ENCODE assay signal across 8 cellular contexts in the genomic region with DNA sequence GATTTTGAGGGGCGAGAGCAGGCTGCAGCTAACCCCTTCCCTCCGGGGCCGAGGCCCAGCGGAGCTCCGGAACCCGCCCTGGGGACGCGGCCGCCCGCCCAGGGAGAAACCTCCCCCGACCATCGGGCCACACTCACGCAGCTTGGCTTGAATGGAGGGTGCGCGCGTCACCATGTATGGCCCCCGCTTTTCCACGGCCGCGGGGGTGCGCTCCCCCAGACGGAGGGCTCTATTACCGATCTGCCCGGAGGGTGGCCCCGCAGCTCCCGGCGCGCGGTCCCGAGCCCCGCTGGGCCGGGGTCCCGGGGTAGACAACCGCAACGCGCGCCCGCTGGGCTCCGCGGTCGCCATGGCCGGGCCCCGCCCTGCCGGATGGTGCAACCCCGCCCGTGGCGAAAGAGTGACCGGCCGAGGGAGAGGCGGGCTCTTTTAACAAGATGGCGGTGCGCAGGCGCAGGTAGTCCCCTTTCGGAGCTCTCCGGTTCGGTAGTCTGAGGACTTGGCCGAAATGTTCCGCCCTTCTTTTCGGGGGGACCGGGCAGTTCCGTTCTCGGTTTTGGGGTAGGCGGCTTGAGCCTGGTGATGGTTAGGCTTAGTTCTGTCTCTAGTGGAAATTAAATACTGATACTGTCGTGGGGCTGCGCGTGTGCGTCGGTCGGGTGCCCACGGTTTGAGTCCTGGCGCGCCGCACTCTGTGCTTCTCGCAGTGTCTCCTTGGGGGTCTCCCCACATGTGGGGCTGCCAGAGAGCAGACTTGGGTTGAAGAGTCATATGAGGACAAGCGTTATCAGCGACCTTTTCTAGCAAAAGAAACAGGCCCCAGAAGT. TPM values are rescaled to one million over a fixed set of nuclear protein-coding genes. Genes with fewer than 3 reads are reported as not detected.
DNase-seq lines count a peak whose midpoint lies in the region; ATAC-seq and TF ChIP-seq lines count a peak whose summit lies in the region.

A gene with protein sequence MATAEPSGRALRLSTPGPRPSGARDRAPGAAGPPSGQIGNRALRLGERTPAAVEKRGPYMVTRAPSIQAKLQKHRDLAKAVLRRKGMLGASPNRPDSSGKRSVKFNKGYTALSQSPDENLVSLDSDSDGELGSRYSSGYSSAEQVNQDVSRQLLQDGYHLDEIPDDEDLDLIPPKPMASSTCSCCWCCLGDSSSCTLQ (minus strand): TSS at position 402 of the 827 bp plus-strand sequence. CDS start 51 bp downstream, at position 351.

- TF ChIP-seq CTCF in colonic mucosa (IDR thresholded peaks at IDR 0.05), result no peak

- peaks cover 4% of the 10 kb centered on the region for H3K4me1 ChIP-seq in colonic mucosa

- intact Hi-C loops in colonic mucosa (cut with DNase I), result no loop called here

- peaks cover 3% of the 10 kb centered on the region for H3K36me3 ChIP-seq in colonic mucosa

- H3K27me3 ChIP-seq in colonic mucosa (no peaks in the 10 kb centered on the region), layer of hippocampus (ENCODE audit: control insufficient read depth, insufficient read depth, low read length) (no peaks in the 10 kb centered on the region)

- peak; percentile 93 for TF ChIP-seq POLR2A in GM18951 (IDR thresholded peaks at IDR 0.05; ENCODE audit: extremely low read depth, insufficient read depth, insufficient read length)

- H3K27ac ChIP-seq in colonic mucosa (peak within 1 kb of the TSS; percentile 95), layer of hippocampus (ENCODE audit: low read depth, low read length) (peak within 1 kb of the TSS; percentile 86)

- peak within 1 kb of the TSS; percentile 91 to 95 for H3K9ac ChIP-seq in colonic mucosa (ENCODE audit: low read depth in 2 of 2, low read length in 2 of 2)

- H3K4me3 ChIP-seq in colonic mucosa, result peak within 1 kb of the TSS; percentile 84

- in situ Hi-C loops in GM18951 (cut with MboI; ENCODE audit: low sequenced_read_pairs, unreplicated experiment), result no loop called here

- H3K9me3 ChIP-seq in colonic mucosa, result no peaks in the 10 kb centered on the region

- DNase-seq in AG08396 (ENCODE audit: low spot score) (peak; percentile 97), NCI-H510A (lab: John Stamatoyannopoulos, UW) (peak; percentile 62), colonic mucosa (peak; percentile 96)
- DNase-seq in activated CD4-positive, alpha-beta T cell treated with anti-CD3 and anti-CD28 coated beads for 48 hours, result peak; percentile 86
- peak; percentile 53 to 69 for DNase-seq in stimulated activated CD4-positive, alpha-beta T cell treated with anti-CD3 and anti-CD28 coated beads, Interleukin-1b, Interleukin-23, amount 100 ng/mL, for 4 hours (ENCODE audit: low read depth in 2 of 2)

- peak; percentile 85 for ATAC-seq in HG03196 (IDR thresholded peaks at IDR 0.05; ENCODE audit: unreplicated experiment)

RNA-seq across cellular contexts. Expression of the gene that starts here (rescaled TPM):
- total RNA-seq in colonic mucosa, result 10 to 100 TPM; 44.7 to 54.2 TPM

Comparison
In these comparisons a context has a peak if more than half of its experiments do, and no peak if none do; other contexts are left out.
1. Peak in every context shown above with its lines: DNase-seq, ATAC-seq, H3K4me3 ChIP-seq and H3K27ac ChIP-seq.